In the genomic region with DNA sequence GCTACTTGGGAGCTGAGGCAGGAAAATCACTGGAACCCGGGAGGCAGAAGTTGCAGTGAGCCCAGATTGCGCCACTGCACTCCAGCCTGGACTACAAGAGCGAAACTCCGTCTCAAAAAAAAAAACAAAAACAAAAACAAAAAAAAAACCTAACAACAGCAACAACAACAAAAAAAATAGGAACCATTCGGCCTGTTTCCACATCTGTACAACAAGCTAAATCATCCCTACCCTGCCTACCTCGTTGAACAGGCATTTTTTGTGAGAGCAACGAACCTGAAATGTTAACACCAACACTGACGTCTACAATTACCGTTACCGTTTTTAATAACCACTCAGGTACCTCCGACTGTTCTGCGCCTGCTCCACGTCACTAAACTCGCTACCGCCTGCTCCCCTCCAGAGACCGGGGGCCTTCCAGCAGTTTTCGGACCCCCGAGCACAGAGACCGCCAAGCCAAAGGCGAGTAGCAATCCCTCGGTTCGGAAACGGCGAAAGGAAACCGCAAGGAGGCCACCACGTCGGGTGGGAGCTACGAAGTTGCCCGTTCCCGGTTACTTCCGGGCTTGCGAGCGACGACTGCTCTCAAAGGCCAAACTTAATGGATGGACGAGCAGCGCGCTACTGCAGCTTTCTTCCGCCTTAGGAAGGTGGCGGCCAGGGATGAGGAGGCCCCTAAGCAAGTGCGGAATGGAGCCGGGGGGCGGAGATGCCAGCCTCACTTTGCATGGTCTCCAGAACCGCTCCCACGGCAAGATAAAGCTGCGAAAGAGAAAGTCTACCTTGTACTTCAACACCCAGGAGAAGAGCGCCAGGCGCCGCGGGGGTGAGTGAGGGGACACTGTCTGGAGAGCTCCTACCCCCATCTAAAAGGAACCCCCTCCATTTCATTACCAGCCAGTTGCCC, we compare ENCODE assay signal across 1 cellular context.
A peak's percentile ranks its signal among the peaks of the same experiment; 100 is the strongest.
TF ChIP-seq lines count a peak whose summit lies in the region.

Gene PIGB, plus strand, starts transcription at position 635 of the 907 bp plus-strand sequence. Its CDS starts 29 bp downstream, at position 664.
Gene PIGBOS1, minus strand, starts transcription at position 536 of the 907 bp plus-strand sequence. CDS start 1,331 bp downstream, outside the sequence.

TF ChIP-seq in HepG2, 621 proteins besides CTCF, POLR2A, EP300 and RAD21 (continued from another document and continues in another):
- peak; percentile 36; the same call in 1 of the 2 replicates for TF ChIP-seq DR1 (CRISPR knock-in tag; IDR thresholded peaks at IDR 0.05)
- TF ChIP-seq ZFP1 (CRISPR knock-in tag; IDR thresholded peaks at IDR 0.05), result peak; percentile 82; the same call in 1 of the 2 replicates
- TF ChIP-seq ZFP36L2 (CRISPR knock-in tag; IDR thresholded peaks at IDR 0.05), result no peak
- peak; percentile 42; the same call in 1 of the 2 replicates for TF ChIP-seq HNRNPL (IDR thresholded peaks at IDR 0.05; ENCODE audit: low read depth, low read length)
- TF ChIP-seq SAP130 (CRISPR knock-in tag; IDR thresholded peaks at IDR 0.05; ENCODE audit: low read depth), result peak; percentile 94
- no peak for TF ChIP-seq ZNF207 (IDR thresholded peaks at IDR 0.05; ENCODE audit: borderline replicate concordance)
- peak; percentile 74; the same call in 1 of the 2 replicates for TF ChIP-seq GLI4 (CRISPR knock-in tag; IDR thresholded peaks at IDR 0.05; ENCODE audit: borderline replicate concordance)
- TF ChIP-seq ZNF570 (CRISPR knock-in tag; IDR thresholded peaks at IDR 0.05; ENCODE audit: borderline replicate concordance), result 0 out of 2 replicates have a peak, but pooled peaks have one; percentile 58
- TF ChIP-seq PLRG1 (conservative IDR thresholded peaks at IDR 0.05), result no peak
- peak; percentile 54; the same call in 1 of the 2 replicates for TF ChIP-seq HCFC1 (IDR thresholded peaks at IDR 0.05; ENCODE audit: low read depth, low read length)
- TF ChIP-seq CSRNP1 (CRISPR knock-in tag; IDR thresholded peaks at IDR 0.05), result 0 out of 2 replicates have a peak, but pooled peaks have one; percentile 4
- peak; percentile 88 for TF ChIP-seq MIXL1 (CRISPR knock-in tag; IDR thresholded peaks at IDR 0.05)
- peak; percentile 67; the same call in 1 of the 2 replicates for TF ChIP-seq FOXO1 (CRISPR knock-in tag; IDR thresholded peaks at IDR 0.05)
- TF ChIP-seq CREB3 (CRISPR knock-in tag; IDR thresholded peaks at IDR 0.05), result 0 out of 2 replicates have a peak, but pooled peaks have one; percentile 5
- TF ChIP-seq, protein P1, sequence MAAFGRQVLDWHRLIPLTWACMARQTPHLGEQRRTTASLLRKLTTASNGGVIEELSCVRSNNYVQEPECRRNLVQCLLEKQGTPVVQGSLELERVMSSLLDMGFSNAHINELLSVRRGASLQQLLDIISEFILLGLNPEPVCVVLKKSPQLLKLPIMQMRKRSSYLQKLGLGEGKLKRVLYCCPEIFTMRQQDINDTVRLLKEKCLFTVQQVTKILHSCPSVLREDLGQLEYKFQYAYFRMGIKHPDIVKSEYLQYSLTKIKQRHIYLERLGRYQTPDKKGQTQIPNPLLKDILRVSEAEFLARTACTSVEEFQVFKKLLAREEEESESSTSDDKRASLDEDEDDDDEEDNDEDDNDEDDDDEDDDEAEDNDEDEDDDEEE (CRISPR knock-in tag; IDR thresholded peaks at IDR 0.05), result no peak
- TF ChIP-seq BCL6 (CRISPR knock-in tag; IDR thresholded peaks at IDR 0.05), result peak; percentile 49
- peak; percentile 94 for TF ChIP-seq POLR2G (IDR thresholded peaks at IDR 0.05; ENCODE audit: low read depth, low read length)
- no peak for TF ChIP-seq ZFP41 (CRISPR knock-in tag; IDR thresholded peaks at IDR 0.05; ENCODE audit: borderline replicate concordance)
- no peak for TF ChIP-seq ZNF703 (CRISPR knock-in tag; IDR thresholded peaks at IDR 0.05; ENCODE audit: borderline replicate concordance)
- no peak for TF ChIP-seq ZNF333 (CRISPR knock-in tag; IDR thresholded peaks at IDR 0.05; ENCODE audit: borderline replicate concordance)
- TF ChIP-seq THYN1 (CRISPR knock-in tag; IDR thresholded peaks at IDR 0.05; ENCODE audit: borderline replicate concordance, low read depth), result no peak
- TF ChIP-seq PHF8 (CRISPR knock-in tag; IDR thresholded peaks at IDR 0.05), result peak; percentile 92
- no peak for TF ChIP-seq HNF1A (IDR thresholded peaks at IDR 0.05; ENCODE audit: low read depth)
- peak; percentile 75 for TF ChIP-seq HNF1A (CRISPR knock-in tag; IDR thresholded peaks at IDR 0.05; ENCODE audit: borderline replicate concordance)
- TF ChIP-seq GZF1 (CRISPR knock-in tag; IDR thresholded peaks at IDR 0.05), result 0 out of 2 replicates have a peak, but pooled peaks have one; percentile 18
- peak; percentile 43; the same call in 1 of the 2 replicates for TF ChIP-seq MAZ (IDR thresholded peaks at IDR 0.05; ENCODE audit: borderline replicate concordance, low read depth, low read length)
- TF ChIP-seq MAZ (CRISPR knock-in tag; IDR thresholded peaks at IDR 0.05; ENCODE audit: low read depth), result peak; percentile 55; the same call in 1 of the 2 replicates
- no peak for TF ChIP-seq ZNF407 (CRISPR knock-in tag; IDR thresholded peaks at IDR 0.05; ENCODE audit: not compliant biosample characterization)
- TF ChIP-seq ASH2L (IDR thresholded peaks at IDR 0.05; ENCODE audit: insufficient read length, low read depth, low read length), result peak; percentile 97
- TF ChIP-seq, protein P2, sequence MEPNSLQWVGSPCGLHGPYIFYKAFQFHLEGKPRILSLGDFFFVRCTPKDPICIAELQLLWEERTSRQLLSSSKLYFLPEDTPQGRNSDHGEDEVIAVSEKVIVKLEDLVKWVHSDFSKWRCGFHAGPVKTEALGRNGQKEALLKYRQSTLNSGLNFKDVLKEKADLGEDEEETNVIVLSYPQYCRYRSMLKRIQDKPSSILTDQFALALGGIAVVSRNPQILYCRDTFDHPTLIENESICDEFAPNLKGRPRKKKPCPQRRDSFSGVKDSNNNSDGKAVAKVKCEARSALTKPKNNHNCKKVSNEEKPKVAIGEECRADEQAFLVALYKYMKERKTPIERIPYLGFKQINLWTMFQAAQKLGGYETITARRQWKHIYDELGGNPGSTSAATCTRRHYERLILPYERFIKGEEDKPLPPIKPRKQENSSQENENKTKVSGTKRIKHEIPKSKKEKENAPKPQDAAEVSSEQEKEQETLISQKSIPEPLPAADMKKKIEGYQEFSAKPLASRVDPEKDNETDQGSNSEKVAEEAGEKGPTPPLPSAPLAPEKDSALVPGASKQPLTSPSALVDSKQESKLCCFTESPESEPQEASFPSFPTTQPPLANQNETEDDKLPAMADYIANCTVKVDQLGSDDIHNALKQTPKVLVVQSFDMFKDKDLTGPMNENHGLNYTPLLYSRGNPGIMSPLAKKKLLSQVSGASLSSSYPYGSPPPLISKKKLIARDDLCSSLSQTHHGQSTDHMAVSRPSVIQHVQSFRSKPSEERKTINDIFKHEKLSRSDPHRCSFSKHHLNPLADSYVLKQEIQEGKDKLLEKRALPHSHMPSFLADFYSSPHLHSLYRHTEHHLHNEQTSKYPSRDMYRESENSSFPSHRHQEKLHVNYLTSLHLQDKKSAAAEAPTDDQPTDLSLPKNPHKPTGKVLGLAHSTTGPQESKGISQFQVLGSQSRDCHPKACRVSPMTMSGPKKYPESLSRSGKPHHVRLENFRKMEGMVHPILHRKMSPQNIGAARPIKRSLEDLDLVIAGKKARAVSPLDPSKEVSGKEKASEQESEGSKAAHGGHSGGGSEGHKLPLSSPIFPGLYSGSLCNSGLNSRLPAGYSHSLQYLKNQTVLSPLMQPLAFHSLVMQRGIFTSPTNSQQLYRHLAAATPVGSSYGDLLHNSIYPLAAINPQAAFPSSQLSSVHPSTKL (CRISPR knock-in tag; IDR thresholded peaks at IDR 0.05), result peak; percentile 61
- 0 out of 2 replicates have a peak, but pooled peaks have one; percentile 59 for TF ChIP-seq POLR2AphosphoS2 (IDR thresholded peaks at IDR 0.05; ENCODE audit: low read depth, low read length)
- TF ChIP-seq HOXA3 (CRISPR knock-in tag; IDR thresholded peaks at IDR 0.05), result peak; percentile 92
- no peak; the same call in 1 of the 2 replicates for TF ChIP-seq MEIS2 (CRISPR knock-in tag; IDR thresholded peaks at IDR 0.05)
- TF ChIP-seq ZNF230 (CRISPR knock-in tag; IDR thresholded peaks at IDR 0.05), result peak; percentile 84; the same call in 1 of the 2 replicates
